Comparison of ENCODE assay signal across 10 cellular contexts in genomic region chr1:204475651-204476432, GRCh38. TPM values are rescaled to one million over a fixed set of nuclear protein-coding genes. Genes with fewer than 3 reads are reported as not detected.
DNase-seq lines count a peak whose midpoint lies in the region.
"Had no signal": no experiment of that assay in that cellular context is flagged by ENCODE, and none has a peak within 500 bp of the region (broad histone marks: within the 10 kb centered on the region; RNA-seq: fewer than 3 reads in every experiment).

No MANE protein-coding gene starts in this region.

- no peaks in the 10 kb centered on the region for H3K9me3 ChIP-seq in CD4-positive, alpha-beta memory T cell (ENCODE audit: control insufficient read depth in 1 of 2, low read length in 2 of 2)
- H3K9me3 ChIP-seq: MG63 had no signal

- in situ Hi-C loops in KBM-7 (cut with MboI; ENCODE audit: low pct_unique_long_range_greater_than_20kb, low sequenced_read_pairs) = no loop called here

- peak overlapping the region in 6 of 7 donors; percentile 0 to 81 (median 48) for H3K27ac Mint-ChIP-seq in CD4-positive, alpha-beta memory T cell

- peak overlapping the region in 4 of 8 donors; percentile 2 to 39 (median 12) for H3K4me3 Mint-ChIP-seq in CD4-positive, alpha-beta memory T cell

- CTCF ChIA-PET in CD4-positive, alpha-beta memory T cell (lab: Charles Lee; ENCODE audit: partially characterized antibody) = interaction anchor here (1.0 to 1.3 kb wide), 4 partner anchors 18 to 44 kb away, joined by 4 read pairs; partner anchors contain the start of gene PIK3C2B

- peaks cover 58% of the 10 kb centered on the region for H3K4me1 ChIP-seq in CD4-positive, alpha-beta memory T cell (ENCODE audit: insufficient read depth, low read length)

- no peak for DNase-seq in CD4-positive, alpha-beta memory T cell
- peak; percentile 72 for DNase-seq in KBM-7
- no peak for DNase-seq in caudate nucleus (lab: John Stamatoyannopoulos, UW)
- DNase-seq in pons (ENCODE audit: low spot score) = peak; percentile 67
- DNase-seq in HT-29 (ENCODE audit: low spot score) = no peak
- no peak for DNase-seq in NCI-H2107 treated with DMSO at 0.1 percent for 48 hours (lab: John Stamatoyannopoulos, UW; ENCODE audit: unreplicated experiment)
- DNase-seq in H4 (ENCODE audit: low spot score) = no peak
- no peak for DNase-seq in NCI-H446 (lab: John Stamatoyannopoulos, UW)
- DNase-seq: MG63, SHP77 treated with DMSO at 0.1 percent for 48 hours had no signal

- H3K9me3 Mint-ChIP-seq in CD4-positive, alpha-beta memory T cell = no peaks in the 10 kb centered on the region

- H3K27me3 ChIP-seq in CD4-positive, alpha-beta memory T cell (ENCODE audit: insufficient read depth, low read length) = no peaks in the 10 kb centered on the region
- H3K27me3 ChIP-seq: MG63 had no signal

- H3K4me3 ChIP-seq in CD4-positive, alpha-beta memory T cell (ENCODE audit: low read length in 2 of 2) = no peak overlapping the region
- H3K4me3 ChIP-seq: MG63 had no signal

- intact Hi-C loops in CD4-positive, alpha-beta memory T cell (cut with micrococcal nuclease) = no loop called here

- H3K27ac ChIP-seq in CD4-positive, alpha-beta memory T cell (ENCODE audit: low read depth, low read length) = no peak overlapping the region
- peak overlapping the region; percentile 93 for H3K27ac ChIP-seq in caudate nucleus (ENCODE audit: low read depth, low read length)

- no peaks in the 10 kb centered on the region for H3K36me3 ChIP-seq in CD4-positive, alpha-beta memory T cell (ENCODE audit: insufficient read depth, low read length)
- H3K36me3 ChIP-seq: MG63 had no signal

- peaks cover 53 to 80% (median 66%) of the 10 kb centered on the region in 4 donors for H3K4me1 Mint-ChIP-seq in CD4-positive, alpha-beta memory T cell

- peaks cover 8 to 18% of the 10 kb centered on the region in 2 donors for H3K36me3 Mint-ChIP-seq in CD4-positive, alpha-beta memory T cell

- POLR2A ChIA-PET in CD4-positive, alpha-beta memory T cell (lab: Charles Lee; ENCODE audit: partially characterized antibody) = interaction anchor here (1.2 to 1.3 kb wide), 2 partner anchors 18 to 29 kb away, joined by 3 to 7 read pairs; partner anchors contain the start of gene PIK3C2B

- H3K27me3 Mint-ChIP-seq in CD4-positive, alpha-beta memory T cell = no peaks in the 10 kb centered on the region

RNA-seq across cellular contexts. Expression of gene PIK3C2B, which starts 18.8 kb away (rescaled TPM):
- total RNA-seq in CD4-positive, alpha-beta memory T cell = 10 to 100 TPM; 43.4 to 46.9 TPM
- 1 to 10 TPM in 1 of 2 donors, under 1 TPM in 1; 0.13 to 4.1 TPM for polyA plus RNA-seq in CD4-positive, alpha-beta memory T cell
- total RNA-seq in HT-29 (2014; rRNA removed; shearing (Covaris generic)) = 55.3 and 55.4 TPM in 2 replicates
- 2.4 and 3.4 TPM in 2 replicates for total RNA-seq in H4 (2014; rRNA removed; shearing (Covaris generic))

RNA-seq across cellular contexts. Expression of gene MDM4, which starts 40.4 kb away (rescaled TPM):
- 100 to 1,000 TPM; 213 to 237 TPM for total RNA-seq in CD4-positive, alpha-beta memory T cell
- 10 to 100 TPM in 1 of 2 donors, 1 to 10 TPM in 1; 7.7 to 26.8 TPM for polyA plus RNA-seq in CD4-positive, alpha-beta memory T cell
- total RNA-seq in HT-29 (2014; rRNA removed; shearing (Covaris generic)) = 18.5 and 19.4 TPM in 2 replicates
- 3.6 and 5.9 TPM in 2 replicates for total RNA-seq in H4 (2014; rRNA removed; shearing (Covaris generic))

Comparison
In these comparisons a context has a peak if more than half of its experiments do, and no peak if none do; other contexts are left out.
1. DNase-seq: peak in KBM-7 (single experiment) and pons (single experiment); none in CD4-positive, alpha-beta memory T cell (0 of 5), caudate nucleus (0 of 61), HT-29 (single experiment), NCI-H2107 treated with DMSO at 0.1 percent for 48 hours (single experiment), H4 (single experiment) and NCI-H446 (0 of 2).
2. RNA of gene MDM4, which starts 40.4 kb away (total RNA-seq): 213 to 237 TPM in CD4-positive, alpha-beta memory T cell; 18.5 to 19.4 TPM in HT-29 and 3.6 to 5.9 TPM in H4; every median in the first group is over 10 times any median in the second.